Comparison of ENCODE assay signal across 42 cellular contexts in genomic region chrX:13270360-13270759, GRCh38. TPM values are rescaled to one million over a fixed set of nuclear protein-coding genes. Genes with fewer than 3 reads are reported as not detected.
"Had no signal": no experiment of that assay in that cellular context is flagged by ENCODE, and none has a peak within 500 bp of the region (broad histone marks: within the 10 kb centered on the region; RNA-seq: fewer than 3 reads in every experiment).

No MANE protein-coding gene starts in this region.

- FAIRE-seq: TTC549, urothelium cell line had no signal

- H3K4me3 ChIP-seq: body of pancreas, cardiac muscle cell, colonic mucosa, heart left ventricle, left ventricle myocardium inferior, lung, ovary, prostate gland, skin epidermis, testis, transverse colon had no signal

- H3K27ac Mint-ChIP-seq: activated naive CD8-positive, alpha-beta T cell; immature natural killer cell; nephron; T-helper 1 cell treated with Interleukin-12 subunit alpha and Interleukin-12 subunit beta and Interleukin-4 antibody, amounts not matched to agents 30 μg/mL and 1 μg/mL, for 36 hours had no signal

- H3K4me1 ChIP-seq: body of pancreas, colonic mucosa, heart left ventricle, left ventricle myocardium inferior, prostate gland, testis had no signal

- H3K4me3 Mint-ChIP-seq: activated naive CD8-positive, alpha-beta T cell; immature natural killer cell; nephron; T-helper 1 cell treated with Interleukin-12 subunit alpha and Interleukin-12 subunit beta and Interleukin-4 antibody, amounts not matched to agents 30 μg/mL and 1 μg/mL, for 36 hours had no signal

- H3K27ac ChIP-seq: body of pancreas, cardiac muscle cell, colonic mucosa, heart left ventricle, left ventricle myocardium inferior, neutrophil, ovary, prostate gland, skin epidermis, testis, transverse colon, WERI-Rb-1 had no signal

- H3K4me1 Mint-ChIP-seq: immature natural killer cell had no signal

- DNase-seq: activated CD4-positive, alpha-beta T cell treated with anti-CD3 and anti-CD28 coated beads for 48 hours; activated CD4-positive, alpha-beta T cell treated with anti-CD3 and anti-CD28 coated beads, Interleukin-2, amount 50 U/mL, for 48 hours; activated CD8-positive, alpha-beta memory T cell treated with anti-CD3 and anti-CD28 coated beads for 24 hours; activated effector memory CD4-positive, alpha-beta T cell treated with Interleukin-2 at 50 U/mL for 16 hours; activated naive CD4-positive, alpha-beta T cell treated with Interleukin-2 at 50 U/mL for 16 hours; anterior cingulate cortex; body of pancreas; cerebellar nuclear complex; colonic mucosa; effector memory CD4-positive, alpha-beta T cell; foreskin fibroblast; heart left ventricle; hypothalamus; immature natural killer cell; kidney glomerular epithelial cell; left ventricle myocardium inferior; ovary; retina; stimulated activated CD4-positive, alpha-beta T cell treated with anti-CD3 and anti-CD28 coated beads, Interleukin-12 subunit alpha, Interleukin-12 subunit beta, amount 100 ng/mL, for 4 hours; stimulated activated CD4-positive, alpha-beta T cell treated with anti-CD3 and anti-CD28 coated beads, Interleukin-4, amount 100 ng/mL, for 1 hour; stimulated activated naive CD8-positive, alpha-beta T cell treated with anti-CD3 and anti-CD28 coated beads, Interleukin-15, Interleukin-2, amounts not matched to agents 100 U/mL and 50 U/mL, for 24 hours; T-helper 9 cell; testis; transverse colon; WERI-Rb-1 had no signal

- ATAC-seq: activated CD4-positive, CD25-positive, alpha-beta regulatory T cell treated with anti-CD3 and anti-CD28 coated beads, Interleukin-2, amount 50 U/mL, for 24 hours; body of pancreas; heart left ventricle; sciatic nerve; stimulated activated naive CD8-positive, alpha-beta T cell treated with anti-CD3 and anti-CD28 coated beads, Interleukin-15, Interleukin-2, amounts not matched to agents 100 U/mL and 50 U/mL, for 24 hours had no signal

- H3K36me3 ChIP-seq: cardiac muscle cell, colonic mucosa, heart left ventricle, left ventricle myocardium inferior, neutrophil, ovary, prostate gland, transverse colon, WERI-Rb-1 had no signal

- H3K9me3 Mint-ChIP-seq: immature natural killer cell; T-helper 1 cell treated with Interleukin-12 subunit alpha and Interleukin-12 subunit beta and Interleukin-4 antibody, amounts not matched to agents 30 μg/mL and 1 μg/mL, for 36 hours had no signal

- H3K36me3 Mint-ChIP-seq: activated naive CD8-positive, alpha-beta T cell; immature natural killer cell had no signal

- H3K27me3 ChIP-seq: body of pancreas, cardiac muscle cell, colonic mucosa, neutrophil, ovary, testis, transverse colon had no signal

- H3K27me3 Mint-ChIP-seq: activated naive CD8-positive, alpha-beta T cell had no signal

- H3K9me3 ChIP-seq: body of pancreas, colonic mucosa, heart left ventricle, left ventricle myocardium inferior, neutrophil, ovary, prostate gland, testis, transverse colon had no signal

RNA-seq across cellular contexts. Expression of gene ATXN3L, which starts 49.5 kb away (rescaled TPM):
- total RNA-seq: body of pancreas, cardiac muscle cell, colonic mucosa, dermis microvascular lymphatic vessel endothelial cell, heart left ventricle, left ventricle myocardium inferior, lung, mesenteric fat pad, mucosa of gallbladder, ovary, prostate gland, sciatic nerve, transverse colon had no signal
- polyA plus RNA-seq: adipose tissue, cardiac muscle cell, esophagus, heart left ventricle, immature natural killer cell, lung, ovary had no signal
